18 cellular contexts compared by ENCODE assay signal in genomic region chrX:16487620-16488380, GRCh38.
"Had no signal": no experiment of that assay in that cellular context is flagged by ENCODE, and none has a peak within 500 bp of the region (broad histone marks: within the 10 kb centered on the region; RNA-seq: fewer than 3 reads in every experiment).

No MANE protein-coding gene starts in this region.

- H3K27ac Mint-ChIP-seq: activated CD8-positive, alpha-beta T cell treated with anti-CD3 and anti-CD28 coated beads for 36 hours; activated naive CD8-positive, alpha-beta T cell treated with anti-CD3 and anti-CD28 coated beads, Interleukin-2, amount 10 ng/mL, durations not matched to agents 7 days and 5 days; activated T-cell treated with anti-CD3 and anti-CD28 coated beads, Interleukin-2, amount 50 U/mL, for 72 hours had no signal

- H3K9ac ChIP-seq: parathyroid adenoma had no signal

- H3K4me3 ChIP-seq: dorsolateral prefrontal cortex, gastroesophageal sphincter, hepatocyte, skin epidermis, stomach, thoracic aorta had no signal

- FAIRE-seq: endometrium, urothelium cell line had no signal

- H3K9me3 Mint-ChIP-seq: activated CD8-positive, alpha-beta T cell treated with anti-CD3 and anti-CD28 coated beads for 36 hours; activated naive CD8-positive, alpha-beta T cell treated with anti-CD3 and anti-CD28 coated beads, Interleukin-2, amount 10 ng/mL, durations not matched to agents 7 days and 5 days had no signal

- H3K9me3 ChIP-seq: gastroesophageal sphincter, stomach, thoracic aorta had no signal

- H3K4me3 Mint-ChIP-seq: activated CD8-positive, alpha-beta T cell treated with anti-CD3 and anti-CD28 coated beads for 36 hours; activated naive CD8-positive, alpha-beta T cell treated with anti-CD3 and anti-CD28 coated beads, Interleukin-2, amount 10 ng/mL, durations not matched to agents 7 days and 5 days; activated T-cell treated with anti-CD3 and anti-CD28 coated beads, Interleukin-2, amount 50 U/mL, for 72 hours; neural crest cell had no signal

- H2AFZ ChIP-seq: hepatocyte, parathyroid adenoma had no signal

- H3K36me3 ChIP-seq: gastroesophageal sphincter, stomach, thoracic aorta had no signal

- H3K4me2 ChIP-seq: hepatocyte had no signal

- DNase-seq: activated CD4-positive, alpha-beta T cell treated with anti-CD3 and anti-CD28 coated beads for 4 hours; activated CD8-positive, alpha-beta memory T cell treated with anti-CD3 and anti-CD28 coated beads, Interleukin-2, amount 50 U/mL, for 4 hours; activated CD8-positive, alpha-beta T cell treated with anti-CD3 and anti-CD28 coated beads for 36 hours; activated gamma-delta T cell treated with Interleukin-2 at 50 U/mL for 16 hours; activated naive CD8-positive, alpha-beta T cell treated with anti-CD3 and anti-CD28 coated beads, Interleukin-2, amount 10 ng/mL, durations not matched to agents 7 days and 5 days; activated T-cell treated with anti-CD3 and anti-CD28 coated beads, Interleukin-2, amount 50 U/mL, for 72 hours; dorsolateral prefrontal cortex; kidney glomerular epithelial cell; stomach; T-helper 1 cell had no signal

- H3K27ac ChIP-seq: gastroesophageal sphincter, hepatocyte, parathyroid adenoma, skin epidermis, stomach, thoracic aorta had no signal

- H3K4me1 ChIP-seq: gastroesophageal sphincter, parathyroid adenoma, stomach had no signal

- H3K27me3 Mint-ChIP-seq: activated CD8-positive, alpha-beta T cell treated with anti-CD3 and anti-CD28 coated beads for 36 hours; activated naive CD8-positive, alpha-beta T cell treated with anti-CD3 and anti-CD28 coated beads, Interleukin-2, amount 10 ng/mL, durations not matched to agents 7 days and 5 days had no signal

- H3K27me3 ChIP-seq: gastroesophageal sphincter, hepatocyte had no signal

- ATAC-seq: activated CD8-positive, alpha-beta T cell treated with anti-CD3 and anti-CD28 coated beads for 36 hours; activated T-cell treated with anti-CD3 and anti-CD28 coated beads, Interleukin-2, amount 50 U/mL, for 72 hours; gastroesophageal sphincter had no signal
